8 cellular contexts compared by ENCODE assay signal in the genomic region with DNA sequence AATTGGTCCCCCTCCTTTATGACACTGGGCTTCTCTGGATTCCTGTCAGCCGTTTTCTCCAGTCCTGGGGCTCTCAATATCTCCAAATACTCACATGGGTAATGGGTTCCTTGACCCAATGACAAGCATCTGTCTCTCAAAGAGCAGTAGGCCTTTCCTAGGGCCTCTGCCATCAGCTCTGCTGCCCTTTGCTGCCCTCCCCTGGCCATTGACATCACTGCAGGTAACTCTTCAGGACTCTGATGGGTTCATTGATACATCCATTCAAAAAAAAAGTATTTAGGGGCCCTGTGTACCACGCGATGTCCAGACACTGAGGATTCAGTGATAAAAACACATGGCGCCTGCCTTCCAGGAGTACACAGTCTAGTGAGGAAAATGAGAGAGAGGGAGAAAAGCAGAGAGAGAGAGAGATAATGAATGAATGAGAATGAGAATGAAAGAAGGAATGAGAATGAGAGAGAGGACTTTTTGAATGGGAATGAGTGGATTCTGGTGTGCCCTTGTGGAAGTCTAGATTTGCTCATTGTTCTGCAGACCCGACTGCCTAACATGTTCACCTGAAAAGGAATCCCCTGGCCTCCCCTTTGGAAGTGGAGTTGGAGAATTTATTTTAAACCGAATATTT. TPM values are rescaled to one million over a fixed set of nuclear protein-coding genes. Genes with fewer than 3 reads are reported as not detected.
A peak's percentile ranks its signal among the peaks of the same experiment; 100 is the strongest.
DNase-seq lines count a peak whose midpoint lies in the region; ATAC-seq and TF ChIP-seq lines count a peak whose summit lies in the region.

No MANE protein-coding gene starts in this region.

- H3K4me3 Mint-ChIP-seq in WTC11: no peak overlapping the region

- DNase-seq in NCI-H510A treated with DMSO at 0.1 percent for 48 hours (lab: John Stamatoyannopoulos, UW) (peak; percentile 52), NCI-H510A (lab: John Stamatoyannopoulos, UW) (no peak), HFF-Myc (ENCODE audit: extremely low read depth, low read depth) (peak; percentile 19), MV-4-11 (lab: John Stamatoyannopoulos, UW) (peak; percentile 24), WTC11 (ENCODE audit: low spot score) (peak; percentile 89), cardiac fibroblast (ENCODE audit: low read depth in 2 of 2) (peak; percentile 51 to 60), kidney tubule cell (ENCODE audit: low spot score) (peak; percentile 59)
- DNase-seq in stimulated activated CD4-positive, alpha-beta T cell treated with anti-CD3 and anti-CD28 coated beads, Interleukin-2, amount 100 ng/mL, for 48 hours: peak; percentile 69 to 74

- CTCF ChIA-PET in WTC11 (lab: Charles Lee): interaction anchor here (0.6 to 4.9 kb wide), 28 partner anchors 8 to 630 kb away, joined by 3 to 85 read pairs (median 4); partner anchors contain the start of gene SYT9

- ATAC-seq in WTC11: peak; percentile 93

- H3K36me3 Mint-ChIP-seq in WTC11: no peaks in the 10 kb centered on the region

- H3K27me3 Mint-ChIP-seq in WTC11 (ENCODE audit: low read depth): peaks cover 3% of the 10 kb centered on the region; the same call in 1 of the 2 replicates

- POLR2A ChIA-PET in WTC11 (lab: Charles Lee): no interaction called here

- H3K4me1 Mint-ChIP-seq in WTC11: peaks cover 3% of the 10 kb centered on the region; the same call in 1 of the 2 replicates

- H3K4me3 ChIP-seq in HFF-Myc (replicated peaks; ENCODE audit: low read depth, low read length) (no peak overlapping the region), cardiac fibroblast (replicated peaks in 1 of 2; ENCODE audit: low read depth in 2 of 2, low read length in 2 of 2) (no peak overlapping the region)

- no peak overlapping the region for H3K27ac Mint-ChIP-seq in WTC11

- TF ChIP-seq CTCF in HFF-Myc (IDR thresholded peaks at IDR 0.05; ENCODE audit: low read depth, low read length, missing control alignments): peak; percentile 86
- TF ChIP-seq CTCF in WTC11 (IDR thresholded peaks at IDR 0.05): peak; percentile 87
- peak; percentile 93 for TF ChIP-seq CTCF in cardiac fibroblast (IDR thresholded peaks at IDR 0.05; ENCODE audit: low read depth, low read length)

- H3K9me3 Mint-ChIP-seq in WTC11: no peaks in the 10 kb centered on the region

TF ChIP-seq in WTC11, 78 proteins besides CTCF, POLR2A, EP300 and RAD21:
- TF ChIP-seq HMGA2 (CRISPR knock-in tag; IDR thresholded peaks at IDR 0.05): no peak
- TF ChIP-seq ZNF396 (CRISPR knock-in tag; IDR thresholded peaks at IDR 0.05; ENCODE audit: borderline replicate concordance): no peak
- TF ChIP-seq RELA (CRISPR knock-in tag; IDR thresholded peaks at IDR 0.05; ENCODE audit: borderline replicate concordance): no peak
- TF ChIP-seq NFE2L1 (CRISPR knock-in tag; IDR thresholded peaks at IDR 0.05): no peak
- no peak for TF ChIP-seq STAT6 (CRISPR knock-in tag; conservative IDR thresholded peaks at IDR 0.05; ENCODE audit: low read depth)
- TF ChIP-seq, protein P1, sequence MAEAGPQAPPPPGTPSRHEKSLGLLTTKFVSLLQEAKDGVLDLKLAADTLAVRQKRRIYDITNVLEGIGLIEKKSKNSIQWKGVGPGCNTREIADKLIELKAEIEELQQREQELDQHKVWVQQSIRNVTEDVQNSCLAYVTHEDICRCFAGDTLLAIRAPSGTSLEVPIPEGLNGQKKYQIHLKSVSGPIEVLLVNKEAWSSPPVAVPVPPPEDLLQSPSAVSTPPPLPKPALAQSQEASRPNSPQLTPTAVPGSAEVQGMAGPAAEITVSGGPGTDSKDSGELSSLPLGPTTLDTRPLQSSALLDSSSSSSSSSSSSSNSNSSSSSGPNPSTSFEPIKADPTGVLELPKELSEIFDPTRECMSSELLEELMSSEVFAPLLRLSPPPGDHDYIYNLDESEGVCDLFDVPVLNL (CRISPR knock-in tag; IDR thresholded peaks at IDR 0.05; ENCODE audit: borderline replicate concordance, low read depth): no peak
- TF ChIP-seq ZNF263 (CRISPR knock-in tag; IDR thresholded peaks at IDR 0.05; ENCODE audit: low read depth): no peak
- TF ChIP-seq CBFB (CRISPR knock-in tag; IDR thresholded peaks at IDR 0.05; ENCODE audit: low read depth): no peak
- TF ChIP-seq, protein P2, sequence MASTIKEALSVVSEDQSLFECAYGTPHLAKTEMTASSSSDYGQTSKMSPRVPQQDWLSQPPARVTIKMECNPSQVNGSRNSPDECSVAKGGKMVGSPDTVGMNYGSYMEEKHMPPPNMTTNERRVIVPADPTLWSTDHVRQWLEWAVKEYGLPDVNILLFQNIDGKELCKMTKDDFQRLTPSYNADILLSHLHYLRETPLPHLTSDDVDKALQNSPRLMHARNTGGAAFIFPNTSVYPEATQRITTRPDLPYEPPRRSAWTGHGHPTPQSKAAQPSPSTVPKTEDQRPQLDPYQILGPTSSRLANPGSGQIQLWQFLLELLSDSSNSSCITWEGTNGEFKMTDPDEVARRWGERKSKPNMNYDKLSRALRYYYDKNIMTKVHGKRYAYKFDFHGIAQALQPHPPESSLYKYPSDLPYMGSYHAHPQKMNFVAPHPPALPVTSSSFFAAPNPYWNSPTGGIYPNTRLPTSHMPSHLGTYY (CRISPR knock-in tag; IDR thresholded peaks at IDR 0.05): no peak
- TF ChIP-seq ZMAT4 (CRISPR knock-in tag; IDR thresholded peaks at IDR 0.05): no peak
- TF ChIP-seq, protein P3, sequence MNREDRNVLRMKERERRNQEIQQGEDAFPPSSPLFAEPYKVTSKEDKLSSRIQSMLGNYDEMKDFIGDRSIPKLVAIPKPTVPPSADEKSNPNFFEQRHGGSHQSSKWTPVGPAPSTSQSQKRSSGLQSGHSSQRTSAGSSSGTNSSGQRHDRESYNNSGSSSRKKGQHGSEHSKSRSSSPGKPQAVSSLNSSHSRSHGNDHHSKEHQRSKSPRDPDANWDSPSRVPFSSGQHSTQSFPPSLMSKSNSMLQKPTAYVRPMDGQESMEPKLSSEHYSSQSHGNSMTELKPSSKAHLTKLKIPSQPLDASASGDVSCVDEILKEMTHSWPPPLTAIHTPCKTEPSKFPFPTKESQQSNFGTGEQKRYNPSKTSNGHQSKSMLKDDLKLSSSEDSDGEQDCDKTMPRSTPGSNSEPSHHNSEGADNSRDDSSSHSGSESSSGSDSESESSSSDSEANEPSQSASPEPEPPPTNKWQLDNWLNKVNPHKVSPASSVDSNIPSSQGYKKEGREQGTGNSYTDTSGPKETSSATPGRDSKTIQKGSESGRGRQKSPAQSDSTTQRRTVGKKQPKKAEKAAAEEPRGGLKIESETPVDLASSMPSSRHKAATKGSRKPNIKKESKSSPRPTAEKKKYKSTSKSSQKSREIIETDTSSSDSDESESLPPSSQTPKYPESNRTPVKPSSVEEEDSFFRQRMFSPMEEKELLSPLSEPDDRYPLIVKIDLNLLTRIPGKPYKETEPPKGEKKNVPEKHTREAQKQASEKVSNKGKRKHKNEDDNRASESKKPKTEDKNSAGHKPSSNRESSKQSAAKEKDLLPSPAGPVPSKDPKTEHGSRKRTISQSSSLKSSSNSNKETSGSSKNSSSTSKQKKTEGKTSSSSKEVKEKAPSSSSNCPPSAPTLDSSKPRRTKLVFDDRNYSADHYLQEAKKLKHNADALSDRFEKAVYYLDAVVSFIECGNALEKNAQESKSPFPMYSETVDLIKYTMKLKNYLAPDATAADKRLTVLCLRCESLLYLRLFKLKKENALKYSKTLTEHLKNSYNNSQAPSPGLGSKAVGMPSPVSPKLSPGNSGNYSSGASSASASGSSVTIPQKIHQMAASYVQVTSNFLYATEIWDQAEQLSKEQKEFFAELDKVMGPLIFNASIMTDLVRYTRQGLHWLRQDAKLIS (CRISPR knock-in tag; IDR thresholded peaks at IDR 0.05; ENCODE audit: borderline replicate concordance): no peak
TF ChIP-seq in WTC11: peak in this region for 0.

RNA-seq across cellular contexts. Expression of gene OLFML1, which starts 42.6 kb away (rescaled TPM):
- 0.16 to 0.18 TPM in 2 of 3 replicates, not detected in the other for total RNA-seq in WTC11 (2021)
